In the genomic region with DNA sequence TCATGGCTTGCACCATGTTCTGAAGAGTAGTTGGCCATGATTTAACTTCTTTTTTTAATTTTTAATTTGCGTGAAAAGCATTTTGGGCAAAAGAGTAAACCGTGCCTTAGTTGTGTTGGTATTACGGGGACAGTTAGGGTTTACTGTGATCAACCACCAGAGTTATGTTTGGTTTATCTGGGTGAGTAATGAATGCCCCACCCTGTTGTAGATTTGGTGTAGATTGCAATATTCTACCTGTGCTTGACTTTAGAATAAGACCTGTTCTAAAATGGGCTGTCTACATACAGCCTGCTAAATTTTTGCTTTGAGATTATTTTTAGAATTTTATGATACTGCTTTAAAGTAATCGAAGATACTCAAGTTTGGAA, we compare ENCODE assay signal across 1 cellular context.
TF ChIP-seq lines count a peak whose summit lies in the region.

No MANE protein-coding gene starts in this region.

TF ChIP-seq in SK-N-SH treated with all-trans-retinoic acid at 6 μM for 48 hours, 23 proteins besides CTCF, POLR2A, EP300 and RAD21 (continued from another document):
- TF ChIP-seq ZFP3 (CRISPR knock-in tag; IDR thresholded peaks at IDR 0.05) (no peak), RARB (CRISPR knock-in tag; IDR thresholded peaks at IDR 0.05) (no peak), ARNTL (CRISPR knock-in tag; IDR thresholded peaks at IDR 0.05; ENCODE audit: borderline replicate concordance, low read depth) (no peak)
